8 cellular contexts compared by ENCODE assay signal in the genomic region with DNA sequence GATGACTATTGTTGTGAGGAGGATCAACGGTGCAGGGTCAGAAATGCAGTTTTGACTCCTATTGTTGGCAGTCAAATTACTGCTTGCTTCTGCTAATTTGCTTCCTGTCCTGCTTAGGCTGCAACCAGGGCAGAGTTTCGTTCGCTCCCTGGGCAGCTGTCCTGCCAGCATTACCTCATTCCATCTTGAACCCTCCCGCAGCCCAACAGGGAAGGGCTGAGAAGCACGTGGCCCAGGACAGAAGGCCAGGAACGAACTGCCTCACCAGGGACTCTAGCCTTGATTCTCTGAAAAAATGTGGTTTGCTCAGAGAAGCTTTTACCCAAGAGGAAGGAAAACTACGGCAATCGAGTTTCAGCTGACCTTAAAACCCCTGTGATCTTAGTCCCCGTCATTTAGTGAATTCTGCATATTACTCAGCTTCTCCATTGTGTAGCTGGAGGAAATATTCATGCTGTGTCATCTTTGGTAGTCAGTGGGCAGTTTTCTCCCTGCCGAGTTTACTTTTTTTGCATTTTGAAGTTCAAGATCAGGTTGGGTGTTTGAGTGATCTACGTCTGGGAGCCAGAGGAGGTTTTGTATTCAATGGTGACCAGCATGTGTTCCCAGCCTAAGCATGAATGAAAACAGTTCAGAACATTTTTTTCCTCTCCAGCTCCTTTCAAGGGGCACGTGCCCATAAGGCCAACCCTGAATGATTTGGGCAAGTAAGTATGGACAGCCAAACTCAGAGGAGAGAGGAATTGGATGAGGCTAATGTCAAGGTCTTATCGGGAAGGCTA. TPM values are rescaled to one million over a fixed set of nuclear protein-coding genes. Genes with fewer than 3 reads are reported as not detected.
DNase-seq lines count a peak whose midpoint lies in the region; ATAC-seq and TF ChIP-seq lines count a peak whose summit lies in the region.

No MANE protein-coding gene starts in this region.

- in situ Hi-C loops in brain microvascular endothelial cell (cut with HindIII; ENCODE audit: low pct_ligation_motif_present, low sequenced_read_pairs): no loop called here

- no peaks in the 10 kb centered on the region for H3K36me3 Mint-ChIP-seq in CD8-positive, alpha-beta T cell
- no peaks in the 10 kb centered on the region for H3K36me3 Mint-ChIP-seq in progenitor cell of endocrine pancreas (ENCODE audit: insufficient read depth)

- CTCF ChIA-PET in CD8-positive, alpha-beta T cell (lab: Charles Lee): interaction anchor here (1.2 kb wide), 1 partner anchor 9 kb away, joined by 3 read pairs; no protein-coding TSS in a partner anchor

- H3K27ac ChIP-seq in brain microvascular endothelial cell: peak overlapping the region; percentile 57
- H3K27ac ChIP-seq in CD8-positive, alpha-beta T cell (ENCODE audit: low read depth, low read length): no peak overlapping the region

- peak; percentile 83 to 92 for DNase-seq in NOMO-1 (lab: John Stamatoyannopoulos, UW; ENCODE audit: unreplicated experiment in 2 of 2)
- DNase-seq in brain microvascular endothelial cell: peak; percentile 45
- DNase-seq in left lobe of liver (ENCODE audit: low spot score): peak; percentile 83
- peak; percentile 90 for DNase-seq in stromal cell of bone marrow (ENCODE audit: low read depth)
- DNase-seq in CD8-positive, alpha-beta T cell: no peak
- no peak for DNase-seq in progenitor cell of endocrine pancreas (ENCODE audit: low spot score, unreplicated experiment)

- peaks cover 4% of the 10 kb centered on the region for H3K4me1 Mint-ChIP-seq in CD8-positive, alpha-beta T cell (ENCODE audit: low read depth)
- H3K4me1 Mint-ChIP-seq in progenitor cell of endocrine pancreas (ENCODE audit: low read depth): peaks cover 1% of the 10 kb centered on the region

- H3K27ac Mint-ChIP-seq in CD8-positive, alpha-beta T cell: no peak overlapping the region
- H3K27ac Mint-ChIP-seq in progenitor cell of endocrine pancreas: no peak overlapping the region

- H3K27me3 ChIP-seq in brain microvascular endothelial cell (replicated peaks): no peaks in the 10 kb centered on the region
- H3K27me3 ChIP-seq in CD8-positive, alpha-beta T cell (ENCODE audit: insufficient read depth, low read length): no peaks in the 10 kb centered on the region

- H3K9me3 ChIP-seq in CD8-positive, alpha-beta T cell (ENCODE audit: low read length): no peaks in the 10 kb centered on the region

- intact Hi-C loops in CD8-positive, alpha-beta T cell (cut with DNase I, micrococcal nuclease): no loop called here

- H3K4me3 ChIP-seq in brain microvascular endothelial cell (ENCODE audit: low read depth, low read length): no peak overlapping the region
- no peak overlapping the region for H3K4me3 ChIP-seq in CD8-positive, alpha-beta T cell (ENCODE audit: low read depth, low read length)

- ATAC-seq in GM18505 (IDR thresholded peaks at IDR 0.05; ENCODE audit: unreplicated experiment) (peak; percentile 91), HG02571 (IDR thresholded peaks at IDR 0.05; ENCODE audit: unreplicated experiment) (peak; percentile 86), left lobe of liver (peak; percentile 94)
- no peak for ATAC-seq in CD8-positive, alpha-beta T cell

- no peak overlapping the region for H3K4me3 Mint-ChIP-seq in CD8-positive, alpha-beta T cell
- H3K4me3 Mint-ChIP-seq in progenitor cell of endocrine pancreas (ENCODE audit: low read depth): no peak overlapping the region

- TF ChIP-seq CTCF in brain microvascular endothelial cell (IDR thresholded peaks at IDR 0.05; ENCODE audit: low read depth, low read length, missing control alignments) (no peak), progenitor cell of endocrine pancreas (IDR thresholded peaks at IDR 0.05; ENCODE audit: unreplicated experiment) (no peak)
- TF ChIP-seq CTCF in CD8-positive, alpha-beta T cell (IDR thresholded peaks at IDR 0.05): no peak

- POLR2A ChIA-PET in CD8-positive, alpha-beta T cell (lab: Charles Lee): no interaction called here

- no peaks in the 10 kb centered on the region for H3K9me3 Mint-ChIP-seq in CD8-positive, alpha-beta T cell
- no peaks in the 10 kb centered on the region for H3K9me3 Mint-ChIP-seq in progenitor cell of endocrine pancreas (ENCODE audit: low read depth)

- TF ChIP-seq POLR2A in GM18505 (IDR thresholded peaks at IDR 0.05; ENCODE audit: borderline replicate concordance, extremely low read depth, insufficient read depth, insufficient read length): no peak

- H3K36me3 ChIP-seq in brain microvascular endothelial cell (replicated peaks): no peaks in the 10 kb centered on the region
- H3K36me3 ChIP-seq in CD8-positive, alpha-beta T cell (ENCODE audit: insufficient read depth, low read length): no peaks in the 10 kb centered on the region

- no peaks in the 10 kb centered on the region for H3K4me1 ChIP-seq in CD8-positive, alpha-beta T cell (ENCODE audit: insufficient read depth, low read length)

- H3K27me3 Mint-ChIP-seq in CD8-positive, alpha-beta T cell (ENCODE audit: low read depth): no peaks in the 10 kb centered on the region
- H3K27me3 Mint-ChIP-seq in progenitor cell of endocrine pancreas: peaks cover 5% of the 10 kb centered on the region

RNA-seq across cellular contexts. Expression of a gene that starts 23.0 kb away (rescaled TPM):
- 4.2 TPM for total RNA-seq in left lobe of liver
- 10 to 100 TPM; 15.3 to 15.6 TPM for total RNA-seq in CD8-positive, alpha-beta T cell
- total RNA-seq in progenitor cell of endocrine pancreas: 14.9 and 15.7 TPM in 2 replicates

RNA-seq across cellular contexts. Expression of a gene that starts 34.1 kb away (rescaled TPM):
- total RNA-seq in left lobe of liver (16.6 TPM), progenitor cell of endocrine pancreas (39.2 and 42.6 TPM in 2 replicates)
- total RNA-seq in CD8-positive, alpha-beta T cell: 1 to 10 TPM; 6.4 to 8.1 TPM

Comparison
In these comparisons a context has a peak if more than half of its experiments do, and no peak if none do; other contexts are left out.
1. DNase-seq: peak in NOMO-1 (2 of 2), brain microvascular endothelial cell (single experiment), left lobe of liver (single experiment) and stromal cell of bone marrow (single experiment); none in CD8-positive, alpha-beta T cell (0 of 7) and progenitor cell of endocrine pancreas (single experiment).